Comparison of ENCODE assay signal across 10 cellular contexts in genomic region chr3:66948041-66948440, GRCh38.
"Had no signal": no experiment of that assay in that cellular context is flagged by ENCODE, and none has a peak within 500 bp of the region (broad histone marks: within the 10 kb centered on the region; RNA-seq: fewer than 3 reads in every experiment).

No MANE protein-coding gene starts in this region.

- H3K36me3 ChIP-seq: HAP-1 had no signal

- H3K27ac ChIP-seq: GM23248, HL-60 had no signal

- H3K9ac ChIP-seq: GM23248 had no signal

- DNase-seq: GM23248, GOT3, H7, HFFc6, IMR-90, KG1 had no signal

- H3K4me3 ChIP-seq: GM23248, HAP-1, K562 had no signal

- H3K9me3 ChIP-seq: HAP-1 had no signal

- H2AFZ ChIP-seq: GM23248 had no signal

- ATAC-seq: HCT116, K562 had no signal
